In the genomic region with DNA sequence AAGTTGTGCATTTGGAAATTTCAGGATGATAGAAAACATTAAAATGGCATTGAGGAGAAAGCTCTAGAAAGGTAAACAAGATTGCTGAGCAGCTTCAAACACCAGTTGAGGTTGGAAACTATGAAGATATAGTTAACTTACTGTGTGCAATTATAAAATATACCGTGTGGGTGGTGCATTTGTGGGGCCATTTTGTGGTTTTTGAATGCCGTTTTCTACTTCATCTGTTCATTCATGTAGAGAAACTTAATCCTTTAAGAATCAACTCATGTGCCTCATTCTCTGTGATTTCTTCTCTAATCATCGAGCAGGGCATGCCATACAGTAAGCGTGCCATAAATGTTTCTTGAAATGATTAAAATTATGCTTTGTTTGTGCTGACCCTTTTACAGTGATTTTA, we compare ENCODE assay signal across 1 cellular context.
TF ChIP-seq lines count a peak whose summit lies in the region.

No MANE protein-coding gene starts in this region.

TF ChIP-seq in GM12878, 131 proteins besides CTCF, POLR2A, EP300 and RAD21 (continued from another document):
- TF ChIP-seq, protein P1, sequence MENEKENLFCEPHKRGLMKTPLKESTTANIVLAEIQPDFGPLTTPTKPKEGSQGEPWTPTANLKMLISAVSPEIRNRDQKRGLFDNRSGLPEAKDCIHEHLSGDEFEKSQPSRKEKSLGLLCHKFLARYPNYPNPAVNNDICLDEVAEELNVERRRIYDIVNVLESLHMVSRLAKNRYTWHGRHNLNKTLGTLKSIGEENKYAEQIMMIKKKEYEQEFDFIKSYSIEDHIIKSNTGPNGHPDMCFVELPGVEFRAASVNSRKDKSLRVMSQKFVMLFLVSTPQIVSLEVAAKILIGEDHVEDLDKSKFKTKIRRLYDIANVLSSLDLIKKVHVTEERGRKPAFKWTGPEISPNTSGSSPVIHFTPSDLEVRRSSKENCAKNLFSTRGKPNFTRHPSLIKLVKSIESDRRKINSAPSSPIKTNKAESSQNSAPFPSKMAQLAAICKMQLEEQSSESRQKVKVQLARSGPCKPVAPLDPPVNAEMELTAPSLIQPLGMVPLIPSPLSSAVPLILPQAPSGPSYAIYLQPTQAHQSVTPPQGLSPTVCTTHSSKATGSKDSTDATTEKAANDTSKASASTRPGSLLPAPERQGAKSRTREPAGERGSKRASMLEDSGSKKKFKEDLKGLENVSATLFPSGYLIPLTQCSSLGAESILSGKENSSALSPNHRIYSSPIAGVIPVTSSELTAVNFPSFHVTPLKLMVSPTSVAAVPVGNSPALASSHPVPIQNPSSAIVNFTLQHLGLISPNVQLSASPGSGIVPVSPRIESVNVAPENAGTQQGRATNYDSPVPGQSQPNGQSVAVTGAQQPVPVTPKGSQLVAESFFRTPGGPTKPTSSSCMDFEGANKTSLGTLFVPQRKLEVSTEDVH (IDR thresholded peaks at IDR 0.05; ENCODE audit: low read depth, partially characterized antibody), result no peak
- TF ChIP-seq DPF2 (IDR thresholded peaks at IDR 0.05) (peak; percentile 42; the same call in 1 of the 2 replicates), ETV6 (conservative IDR thresholded peaks at IDR 0.05 in 1 of 2, IDR thresholded peaks at IDR 0.05 in 1 of 2; ENCODE audit: borderline replicate concordance in 1 of 2, low read depth in 1 of 2) (no peak), CHD4 (IDR thresholded peaks at IDR 0.05) (no peak), IKZF2 (IDR thresholded peaks at IDR 0.05) (no peak; a peak in 1 of 4 replicates), SREBF1 (IDR thresholded peaks at IDR 0.05; ENCODE audit: low read length) (no peak), HDAC6 (IDR thresholded peaks at IDR 0.05; ENCODE audit: unreplicated experiment) (no peak), BCL11A (IDR thresholded peaks at IDR 0.05; ENCODE audit: low read depth, low read length) (peak; percentile 53; the same call in 1 of the 2 replicates), ZNF24 (IDR thresholded peaks at IDR 0.05) (peak; percentile 43; the same call in 1 of the 2 replicates), SMAD5 (IDR thresholded peaks at IDR 0.05; ENCODE audit: low read depth) (no peak), TBL1XR1 (IDR thresholded peaks at IDR 0.05; ENCODE audit: low read depth, low read length) (no peak), TCF3 (IDR thresholded peaks at IDR 0.05; ENCODE audit: borderline replicate concordance, insufficient read depth, low read depth, low read length) (no peak), JUNB (IDR thresholded peaks at IDR 0.05) (no peak), EZH2 (IDR thresholded peaks at IDR 0.05; ENCODE audit: borderline replicate concordance, control insufficient read depth, low read depth, low read length) (no peak), SMAD1 (IDR thresholded peaks at IDR 0.05; ENCODE audit: low read depth, partially characterized antibody) (no peak), SMARCA5 (IDR thresholded peaks at IDR 0.05) (no peak), MTA2 (IDR thresholded peaks at IDR 0.05; ENCODE audit: low read depth) (peak; percentile 82; the same call in 1 of the 2 replicates), ZNF274 (IDR thresholded peaks at IDR 0.05; ENCODE audit: insufficient read depth, insufficient read length) (no peak), CHD1 (IDR thresholded peaks at IDR 0.05; ENCODE audit: low read depth, low read length) (no peak), BHLHE40 (IDR thresholded peaks at IDR 0.05; ENCODE audit: borderline replicate concordance in 1 of 2, low read depth in 2 of 2, low read length in 1 of 2) (peak in 1 of 2 experiments; percentile 32; a peak in 1 of 4 replicates), FOXM1 (IDR thresholded peaks at IDR 0.05; ENCODE audit: low read depth, low read length) (no peak), WRNIP1 (IDR thresholded peaks at IDR 0.05; ENCODE audit: borderline replicate concordance, low read depth, low read length) (no peak), TCF12 (IDR thresholded peaks at IDR 0.05; ENCODE audit: low read depth, low read length) (no peak), POLR2AphosphoS5 (IDR thresholded peaks at IDR 0.05; ENCODE audit: low read length) (no peak), SMC3 (IDR thresholded peaks at IDR 0.05; ENCODE audit: borderline replicate concordance, low read length) (no peak), HDGF (IDR thresholded peaks at IDR 0.05) (no peak)
- TF ChIP-seq, protein P2, sequence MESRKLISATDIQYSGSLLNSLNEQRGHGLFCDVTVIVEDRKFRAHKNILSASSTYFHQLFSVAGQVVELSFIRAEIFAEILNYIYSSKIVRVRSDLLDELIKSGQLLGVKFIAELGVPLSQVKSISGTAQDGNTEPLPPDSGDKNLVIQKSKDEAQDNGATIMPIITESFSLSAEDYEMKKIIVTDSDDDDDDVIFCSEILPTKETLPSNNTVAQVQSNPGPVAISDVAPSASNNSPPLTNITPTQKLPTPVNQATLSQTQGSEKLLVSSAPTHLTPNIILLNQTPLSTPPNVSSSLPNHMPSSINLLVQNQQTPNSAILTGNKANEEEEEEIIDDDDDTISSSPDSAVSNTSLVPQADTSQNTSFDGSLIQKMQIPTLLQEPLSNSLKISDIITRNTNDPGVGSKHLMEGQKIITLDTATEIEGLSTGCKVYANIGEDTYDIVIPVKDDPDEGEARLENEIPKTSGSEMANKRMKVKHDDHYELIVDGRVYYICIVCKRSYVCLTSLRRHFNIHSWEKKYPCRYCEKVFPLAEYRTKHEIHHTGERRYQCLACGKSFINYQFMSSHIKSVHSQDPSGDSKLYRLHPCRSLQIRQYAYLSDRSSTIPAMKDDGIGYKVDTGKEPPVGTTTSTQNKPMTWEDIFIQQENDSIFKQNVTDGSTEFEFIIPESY (IDR thresholded peaks at IDR 0.05), result no peak
- TF ChIP-seq, protein P3, sequence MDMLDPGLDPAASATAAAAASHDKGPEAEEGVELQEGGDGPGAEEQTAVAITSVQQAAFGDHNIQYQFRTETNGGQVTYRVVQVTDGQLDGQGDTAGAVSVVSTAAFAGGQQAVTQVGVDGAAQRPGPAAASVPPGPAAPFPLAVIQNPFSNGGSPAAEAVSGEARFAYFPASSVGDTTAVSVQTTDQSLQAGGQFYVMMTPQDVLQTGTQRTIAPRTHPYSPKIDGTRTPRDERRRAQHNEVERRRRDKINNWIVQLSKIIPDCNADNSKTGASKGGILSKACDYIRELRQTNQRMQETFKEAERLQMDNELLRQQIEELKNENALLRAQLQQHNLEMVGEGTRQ (IDR thresholded peaks at IDR 0.05; ENCODE audit: borderline replicate concordance, low read depth, low read length), result no peak
- TF ChIP-seq, protein P4, sequence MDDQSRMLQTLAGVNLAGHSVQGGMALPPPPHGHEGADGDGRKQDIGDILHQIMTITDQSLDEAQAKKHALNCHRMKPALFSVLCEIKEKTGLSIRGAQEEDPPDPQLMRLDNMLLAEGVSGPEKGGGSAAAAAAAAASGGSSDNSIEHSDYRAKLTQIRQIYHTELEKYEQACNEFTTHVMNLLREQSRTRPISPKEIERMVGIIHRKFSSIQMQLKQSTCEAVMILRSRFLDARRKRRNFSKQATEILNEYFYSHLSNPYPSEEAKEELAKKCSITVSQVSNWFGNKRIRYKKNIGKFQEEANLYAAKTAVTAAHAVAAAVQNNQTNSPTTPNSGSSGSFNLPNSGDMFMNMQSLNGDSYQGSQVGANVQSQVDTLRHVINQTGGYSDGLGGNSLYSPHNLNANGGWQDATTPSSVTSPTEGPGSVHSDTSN (IDR thresholded peaks at IDR 0.05; ENCODE audit: insufficient replicate concordance, low read depth, low read length), result no peak
- TF ChIP-seq, protein P5, sequence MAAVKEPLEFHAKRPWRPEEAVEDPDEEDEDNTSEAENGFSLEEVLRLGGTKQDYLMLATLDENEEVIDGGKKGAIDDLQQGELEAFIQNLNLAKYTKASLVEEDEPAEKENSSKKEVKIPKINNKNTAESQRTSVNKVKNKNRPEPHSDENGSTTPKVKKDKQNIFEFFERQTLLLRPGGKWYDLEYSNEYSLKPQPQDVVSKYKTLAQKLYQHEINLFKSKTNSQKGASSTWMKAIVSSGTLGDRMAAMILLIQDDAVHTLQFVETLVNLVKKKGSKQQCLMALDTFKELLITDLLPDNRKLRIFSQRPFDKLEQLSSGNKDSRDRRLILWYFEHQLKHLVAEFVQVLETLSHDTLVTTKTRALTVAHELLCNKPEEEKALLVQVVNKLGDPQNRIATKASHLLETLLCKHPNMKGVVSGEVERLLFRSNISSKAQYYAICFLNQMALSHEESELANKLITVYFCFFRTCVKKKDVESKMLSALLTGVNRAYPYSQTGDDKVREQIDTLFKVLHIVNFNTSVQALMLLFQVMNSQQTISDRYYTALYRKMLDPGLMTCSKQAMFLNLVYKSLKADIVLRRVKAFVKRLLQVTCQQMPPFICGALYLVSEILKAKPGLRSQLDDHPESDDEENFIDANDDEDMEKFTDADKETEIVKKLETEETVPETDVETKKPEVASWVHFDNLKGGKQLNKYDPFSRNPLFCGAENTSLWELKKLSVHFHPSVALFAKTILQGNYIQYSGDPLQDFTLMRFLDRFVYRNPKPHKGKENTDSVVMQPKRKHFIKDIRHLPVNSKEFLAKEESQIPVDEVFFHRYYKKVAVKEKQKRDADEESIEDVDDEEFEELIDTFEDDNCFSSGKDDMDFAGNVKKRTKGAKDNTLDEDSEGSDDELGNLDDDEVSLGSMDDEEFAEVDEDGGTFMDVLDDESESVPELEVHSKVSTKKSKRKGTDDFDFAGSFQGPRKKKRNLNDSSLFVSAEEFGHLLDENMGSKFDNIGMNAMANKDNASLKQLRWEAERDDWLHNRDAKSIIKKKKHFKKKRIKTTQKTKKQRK (IDR thresholded peaks at IDR 0.05; ENCODE audit: low read depth, low read length), result no peak
- TF ChIP-seq, protein P6, sequence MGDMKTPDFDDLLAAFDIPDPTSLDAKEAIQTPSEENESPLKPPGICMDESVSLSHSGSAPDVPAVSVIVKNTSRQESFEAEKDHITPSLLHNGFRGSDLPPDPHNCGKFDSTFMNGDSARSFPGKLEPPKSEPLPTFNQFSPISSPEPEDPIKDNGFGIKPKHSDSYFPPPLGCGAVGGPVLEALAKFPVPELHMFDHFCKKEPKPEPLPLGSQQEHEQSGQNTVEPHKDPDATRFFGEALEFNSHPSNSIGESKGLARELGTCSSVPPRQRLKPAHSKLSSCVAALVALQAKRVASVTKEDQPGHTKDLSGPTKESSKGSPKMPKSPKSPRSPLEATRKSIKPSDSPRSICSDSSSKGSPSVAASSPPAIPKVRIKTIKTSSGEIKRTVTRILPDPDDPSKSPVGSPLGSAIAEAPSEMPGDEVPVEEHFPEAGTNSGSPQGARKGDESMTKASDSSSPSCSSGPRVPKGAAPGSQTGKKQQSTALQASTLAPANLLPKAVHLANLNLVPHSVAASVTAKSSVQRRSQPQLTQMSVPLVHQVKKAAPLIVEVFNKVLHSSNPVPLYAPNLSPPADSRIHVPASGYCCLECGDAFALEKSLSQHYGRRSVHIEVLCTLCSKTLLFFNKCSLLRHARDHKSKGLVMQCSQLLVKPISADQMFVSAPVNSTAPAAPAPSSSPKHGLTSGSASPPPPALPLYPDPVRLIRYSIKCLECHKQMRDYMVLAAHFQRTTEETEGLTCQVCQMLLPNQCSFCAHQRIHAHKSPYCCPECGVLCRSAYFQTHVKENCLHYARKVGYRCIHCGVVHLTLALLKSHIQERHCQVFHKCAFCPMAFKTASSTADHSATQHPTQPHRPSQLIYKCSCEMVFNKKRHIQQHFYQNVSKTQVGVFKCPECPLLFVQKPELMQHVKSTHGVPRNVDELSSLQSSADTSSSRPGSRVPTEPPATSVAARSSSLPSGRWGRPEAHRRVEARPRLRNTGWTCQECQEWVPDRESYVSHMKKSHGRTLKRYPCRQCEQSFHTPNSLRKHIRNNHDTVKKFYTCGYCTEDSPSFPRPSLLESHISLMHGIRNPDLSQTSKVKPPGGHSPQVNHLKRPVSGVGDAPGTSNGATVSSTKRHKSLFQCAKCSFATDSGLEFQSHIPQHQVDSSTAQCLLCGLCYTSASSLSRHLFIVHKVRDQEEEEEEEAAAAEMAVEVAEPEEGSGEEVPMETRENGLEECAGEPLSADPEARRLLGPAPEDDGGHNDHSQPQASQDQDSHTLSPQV (IDR thresholded peaks at IDR 0.05), result no peak
- TF ChIP-seq, protein P7, sequence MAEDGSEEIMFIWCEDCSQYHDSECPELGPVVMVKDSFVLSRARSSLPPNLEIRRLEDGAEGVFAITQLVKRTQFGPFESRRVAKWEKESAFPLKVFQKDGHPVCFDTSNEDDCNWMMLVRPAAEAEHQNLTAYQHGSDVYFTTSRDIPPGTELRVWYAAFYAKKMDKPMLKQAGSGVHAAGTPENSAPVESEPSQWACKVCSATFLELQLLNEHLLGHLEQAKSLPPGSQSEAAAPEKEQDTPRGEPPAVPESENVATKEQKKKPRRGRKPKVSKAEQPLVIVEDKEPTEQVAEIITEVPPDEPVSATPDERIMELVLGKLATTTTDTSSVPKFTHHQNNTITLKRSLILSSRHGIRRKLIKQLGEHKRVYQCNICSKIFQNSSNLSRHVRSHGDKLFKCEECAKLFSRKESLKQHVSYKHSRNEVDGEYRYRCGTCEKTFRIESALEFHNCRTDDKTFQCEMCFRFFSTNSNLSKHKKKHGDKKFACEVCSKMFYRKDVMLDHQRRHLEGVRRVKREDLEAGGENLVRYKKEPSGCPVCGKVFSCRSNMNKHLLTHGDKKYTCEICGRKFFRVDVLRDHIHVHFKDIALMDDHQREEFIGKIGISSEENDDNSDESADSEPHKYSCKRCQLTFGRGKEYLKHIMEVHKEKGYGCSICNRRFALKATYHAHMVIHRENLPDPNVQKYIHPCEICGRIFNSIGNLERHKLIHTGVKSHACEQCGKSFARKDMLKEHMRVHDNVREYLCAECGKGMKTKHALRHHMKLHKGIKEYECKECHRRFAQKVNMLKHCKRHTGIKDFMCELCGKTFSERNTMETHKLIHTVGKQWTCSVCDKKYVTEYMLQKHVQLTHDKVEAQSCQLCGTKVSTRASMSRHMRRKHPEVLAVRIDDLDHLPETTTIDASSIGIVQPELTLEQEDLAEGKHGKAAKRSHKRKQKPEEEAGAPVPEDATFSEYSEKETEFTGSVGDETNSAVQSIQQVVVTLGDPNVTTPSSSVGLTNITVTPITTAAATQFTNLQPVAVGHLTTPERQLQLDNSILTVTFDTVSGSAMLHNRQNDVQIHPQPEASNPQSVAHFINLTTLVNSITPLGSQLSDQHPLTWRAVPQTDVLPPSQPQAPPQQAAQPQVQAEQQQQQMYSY (CRISPR knock-in tag; IDR thresholded peaks at IDR 0.05), result no peak
